In genomic region chr4:70654605-70655011, GRCh38 we compare ENCODE assay signal across 1 cellular context.
TF ChIP-seq lines count a peak whose summit lies in the region.

No MANE protein-coding gene starts in this region.

TF ChIP-seq in IMR-90, 13 proteins besides CTCF, POLR2A, EP300 and RAD21:
- TF ChIP-seq FOS (IDR thresholded peaks at IDR 0.05; ENCODE audit: low read depth, low read length) (no peak), BHLHE40 (IDR thresholded peaks at IDR 0.05; ENCODE audit: low read depth, low read length) (no peak), MAZ (IDR thresholded peaks at IDR 0.05; ENCODE audit: borderline replicate concordance, low read depth, low read length) (no peak), CEBPB (IDR thresholded peaks at IDR 0.05; ENCODE audit: low read depth, low read length) (0 out of 2 replicates have a peak, but pooled peaks have one; percentile 1), CHD1 (IDR thresholded peaks at IDR 0.05; ENCODE audit: low read depth, low read length) (no peak)
